10 cellular contexts compared by ENCODE assay signal in the genomic region with DNA sequence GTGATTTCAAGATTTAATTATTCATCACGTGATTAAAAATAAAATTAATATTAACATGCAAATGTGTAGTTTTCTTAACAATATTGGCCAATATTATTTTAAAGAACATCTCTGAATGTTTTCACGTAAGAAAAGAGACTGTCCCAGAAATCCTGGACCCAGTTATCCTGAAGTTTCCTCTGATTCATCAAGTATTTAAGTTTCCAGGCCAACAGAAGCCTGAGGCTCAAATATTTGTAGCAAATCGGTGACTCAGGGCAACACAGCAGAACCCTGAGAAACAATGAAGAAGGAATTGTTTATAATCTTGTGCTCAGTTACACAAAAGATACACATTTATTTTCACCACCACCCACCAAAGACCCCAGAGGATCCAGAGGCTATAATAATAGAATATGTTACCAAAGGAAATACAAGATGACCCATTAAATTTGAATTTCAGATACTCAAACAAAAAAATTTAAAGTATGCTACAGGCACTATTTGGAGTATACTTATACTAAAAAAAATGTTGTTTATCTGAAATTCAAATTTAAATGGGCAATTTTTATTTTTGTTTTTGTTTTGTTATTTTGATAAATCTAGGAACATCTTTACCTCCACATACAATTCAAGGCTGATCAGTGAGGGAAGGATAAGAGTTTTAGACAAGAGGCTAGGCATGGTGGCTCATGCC. TPM values are rescaled to one million over a fixed set of nuclear protein-coding genes. Genes with fewer than 3 reads are reported as not detected.
A peak's percentile ranks its signal among the peaks of the same experiment; 100 is the strongest.
DNase-seq lines count a peak whose midpoint lies in the region; ATAC-seq, FAIRE-seq and TF ChIP-seq lines count a peak whose summit lies in the region.
"Had no signal": no experiment of that assay in that cellular context is flagged by ENCODE, and none has a peak within 500 bp of the region (broad histone marks: within the 10 kb centered on the region; RNA-seq: fewer than 3 reads in every experiment).

No MANE protein-coding gene starts in this region.

- TF ChIP-seq POLR2A in H54 (IDR thresholded peaks at IDR 0.05; ENCODE audit: low read depth, low read length), result no peak

- in situ Hi-C loops in astrocyte of the cerebellum (cut with HindIII; ENCODE audit: low sequenced_read_pairs), result no loop called here

- FAIRE-seq in H54 (lab: Jason Lieb, UNC), result no peak
- FAIRE-seq: endometrium had no signal

- no peak for ATAC-seq in HG02588 (IDR thresholded peaks at IDR 0.05; ENCODE audit: unreplicated experiment)
- ATAC-seq in HG02798 (IDR thresholded peaks at IDR 0.05; ENCODE audit: poor library complexity, unreplicated experiment), result no peak

- DNase-seq in H54 (ENCODE audit: insufficient read length, low spot score), result peak; percentile 2
- peak; percentile 80 for DNase-seq in astrocyte of the cerebellum (ENCODE audit: low read depth)
- DNase-seq in fibroblast of villous mesenchyme (ENCODE audit: low read depth), result peak; percentile 77
- DNase-seq in retinal pigment epithelial cell (ENCODE audit: low read depth), result peak; percentile 45
- no peak for DNase-seq in effector CD8-positive, alpha-beta T cell (lab: John Stamatoyannopoulos, UW)
- no peak for DNase-seq in activated effector memory CD4-positive, alpha-beta T cell treated with Interleukin-2 at 50 U/mL for 16 hours
- DNase-seq: NCI-H2029 had no signal

- no peak for TF ChIP-seq CTCF in astrocyte of the cerebellum (IDR thresholded peaks at IDR 0.05; ENCODE audit: low read depth, low read length, missing control alignments)
- no peak for TF ChIP-seq CTCF in fibroblast of villous mesenchyme (IDR thresholded peaks at IDR 0.05; ENCODE audit: insufficient read depth, low read depth, low read length)
- TF ChIP-seq CTCF in retinal pigment epithelial cell (conservative IDR thresholded peaks at IDR 0.05; ENCODE audit: low read depth, low read length), result no peak

- H3K4me3 ChIP-seq in astrocyte of the cerebellum (ENCODE audit: low read depth, low read length) (no peak overlapping the region), fibroblast of villous mesenchyme (ENCODE audit: low read depth, low read length) (no peak overlapping the region), retinal pigment epithelial cell (ENCODE audit: low read length) (no peak overlapping the region)

RNA-seq across cellular contexts. Expression of a gene that starts 33.9 kb away (rescaled TPM):
- total RNA-seq in fibroblast of villous mesenchyme, result 74.1 and 94.1 TPM in 2 replicates

Comparison
In these comparisons a context has a peak if more than half of its experiments do, and no peak if none do; other contexts are left out.
1. DNase-seq: peak in H54 (single experiment), astrocyte of the cerebellum (single experiment), fibroblast of villous mesenchyme (single experiment) and retinal pigment epithelial cell (single experiment); none in effector CD8-positive, alpha-beta T cell (single experiment) and activated effector memory CD4-positive, alpha-beta T cell treated with Interleukin-2 at 50 U/mL for 16 hours (single experiment).